19 cellular contexts compared by ENCODE assay signal in the genomic region with DNA sequence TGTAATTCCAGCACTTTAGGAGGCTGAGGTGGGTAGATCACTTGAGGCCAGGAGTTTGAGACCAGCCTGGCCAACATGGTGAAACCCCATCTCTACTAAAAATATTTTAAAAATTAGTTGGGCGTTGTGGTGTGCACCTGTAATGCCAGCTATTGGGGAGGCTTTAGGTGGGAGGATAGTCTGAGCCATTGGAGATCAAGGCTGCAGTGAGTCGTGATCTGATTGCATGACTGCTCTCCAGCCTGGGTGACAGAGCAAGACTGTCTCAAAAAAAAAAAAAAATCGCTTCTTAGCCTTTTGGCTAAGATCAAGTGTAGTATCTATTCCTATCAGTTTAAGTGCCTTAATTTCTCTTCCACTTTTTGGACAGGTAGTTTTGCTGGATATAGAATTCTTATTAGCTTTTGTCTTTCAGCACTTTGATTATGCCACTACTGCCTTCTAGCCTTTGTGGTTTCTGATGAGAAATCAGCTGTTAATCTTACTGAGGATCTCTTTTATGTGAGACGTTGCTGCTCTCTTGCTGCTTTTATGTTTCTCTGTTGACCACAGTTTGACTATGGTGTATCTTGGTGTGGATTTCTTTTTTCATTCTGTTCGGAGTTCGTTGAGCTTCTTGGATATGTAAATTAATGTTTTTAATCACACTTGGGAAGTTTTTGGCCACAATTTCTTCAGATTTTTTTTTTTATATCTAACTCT. TPM values are rescaled to one million over a fixed set of nuclear protein-coding genes. Genes with fewer than 3 reads are reported as not detected.
"Had no signal": no experiment of that assay in that cellular context is flagged by ENCODE, and none has a peak within 500 bp of the region (broad histone marks: within the 10 kb centered on the region; RNA-seq: fewer than 3 reads in every experiment).

No MANE protein-coding gene starts in this region.

- H3K27ac Mint-ChIP-seq: activated naive CD4-positive, alpha-beta T cell treated with anti-CD3 and anti-CD28 coated beads, Interleukin-2, amount 50 U/mL, for 24 hours; nephron; stimulated activated naive B cell treated with anti-CD40 and anti-IgM and Interleukin-4, amounts not matched to agents 10 μg/mL and 1 μg/mL and 100 μg/mL, for 72 hours had no signal

- H3K27me3 ChIP-seq: colonic mucosa, tibial nerve, vagina had no signal

- H3K4me1 ChIP-seq: colonic mucosa, tibial nerve, vagina had no signal

- H3K4me3 ChIP-seq: colonic mucosa, tibial nerve, vagina had no signal

- DNase-seq: activated CD8-positive, alpha-beta memory T cell treated with anti-CD3 and anti-CD28 coated beads, Interleukin-2, amount 50 U/mL, for 4 hours; amniotic stem cell; colonic mucosa; foreskin melanocyte; kidney glomerular epithelial cell; nucleus accumbens; posterior cingulate gyrus; retina; stimulated activated CD4-positive, alpha-beta T cell treated with anti-CD3 and anti-CD28 coated beads, Interleukin-2, amount 100 ng/mL, for 48 hours; stimulated activated naive B cell treated with anti-CD40 and anti-IgM and Interleukin-4, amounts not matched to agents 10 μg/mL and 1 μg/mL and 100 μg/mL, for 72 hours; substantia nigra; T1000 had no signal

- H3K4me1 Mint-ChIP-seq: nephron; stimulated activated naive B cell treated with anti-CD40 and anti-IgM and Interleukin-4, amounts not matched to agents 10 μg/mL and 1 μg/mL and 100 μg/mL, for 72 hours had no signal

- H3K27me3 Mint-ChIP-seq: activated naive CD4-positive, alpha-beta T cell treated with anti-CD3 and anti-CD28 coated beads, Interleukin-2, amount 50 U/mL, for 24 hours; stimulated activated naive B cell treated with anti-CD40 and anti-IgM and Interleukin-4, amounts not matched to agents 10 μg/mL and 1 μg/mL and 100 μg/mL, for 72 hours had no signal

- H3K9me3 ChIP-seq: colonic mucosa, tibial nerve, vagina had no signal

- H3K27ac ChIP-seq: colonic mucosa, tibial nerve, vagina had no signal

- H3K36me3 ChIP-seq: colonic mucosa, tibial nerve, vagina had no signal

- H3K4me3 Mint-ChIP-seq: activated naive CD4-positive, alpha-beta T cell treated with anti-CD3 and anti-CD28 coated beads, Interleukin-2, amount 50 U/mL, for 24 hours; nephron; stimulated activated naive B cell treated with anti-CD40 and anti-IgM and Interleukin-4, amounts not matched to agents 10 μg/mL and 1 μg/mL and 100 μg/mL, for 72 hours had no signal

- ATAC-seq: stimulated activated naive B cell treated with anti-CD40 and anti-IgM and Interleukin-4, amounts not matched to agents 10 μg/mL and 1 μg/mL and 100 μg/mL, for 72 hours had no signal

- H3K9me3 Mint-ChIP-seq: activated naive CD4-positive, alpha-beta T cell treated with anti-CD3 and anti-CD28 coated beads, Interleukin-2, amount 50 U/mL, for 24 hours; nephron had no signal

RNA-seq across cellular contexts. Expression of a gene that starts 31.0 kb away (rescaled TPM):
- total RNA-seq: cardiac septum, colonic mucosa, lower leg skin, mesenteric fat pad, tibial nerve, vagina had no signal
